ENCODE assay signal across 10 cellular contexts in genomic region chr6:47733879-47734558, GRCh38. TPM values are rescaled to one million over a fixed set of nuclear protein-coding genes. Genes with fewer than 3 reads are reported as not detected.
DNase-seq lines count a peak whose midpoint lies in the region; ATAC-seq, FAIRE-seq and TF ChIP-seq lines count a peak whose summit lies in the region.
"Had no signal": no experiment of that assay in that cellular context is flagged by ENCODE, and none has a peak within 500 bp of the region (broad histone marks: within the 10 kb centered on the region; RNA-seq: fewer than 3 reads in every experiment).

No MANE protein-coding gene starts in this region.

- no peak for DNase-seq in D721Med (ENCODE audit: insufficient read length, low spot score)
- DNase-seq in HPDE6-E6E7 (ENCODE audit: extremely low spot score), result peak; percentile 17
- DNase-seq in WTC11 (ENCODE audit: low spot score), result no peak
- peak; percentile 20 for DNase-seq in mucosa of gallbladder (ENCODE audit: low spot score)
- DNase-seq in epidermal melanocyte (ENCODE audit: insufficient read length, low spot score), result no peak
- no peak for DNase-seq in H54 (ENCODE audit: insufficient read length, low spot score)
- DNase-seq in head of caudate nucleus, result no peak

- H3K4me3 Mint-ChIP-seq in WTC11, result no peak overlapping the region

- peak overlapping the region; percentile 48; the same call in 1 of the 2 replicates for H3K27ac Mint-ChIP-seq in WTC11

- no peak for TF ChIP-seq POLR2A in H54 (IDR thresholded peaks at IDR 0.05; ENCODE audit: low read depth, low read length)

- TF ChIP-seq CTCF in D721Med (IDR thresholded peaks at IDR 0.05; ENCODE audit: insufficient read depth, missing control alignments) (peak; percentile 44), WTC11 (IDR thresholded peaks at IDR 0.05) (no peak)

- CTCF ChIA-PET in WTC11 (lab: Charles Lee), result interaction anchor here (0.7 to 2.3 kb wide), 13 partner anchors 9 to 320 kb away, joined by 3 to 31 read pairs (median 5); no protein-coding TSS in a partner anchor

- H3K4me1 Mint-ChIP-seq in WTC11, result peaks cover 45% of the 10 kb centered on the region

- peak; percentile 69 for ATAC-seq in GM19043 (IDR thresholded peaks at IDR 0.05; ENCODE audit: low read depth, unreplicated experiment)
- ATAC-seq in WTC11, result peak; percentile 56

- FAIRE-seq in D721Med (lab: Jason Lieb, UNC) (no peak), H54 (lab: Jason Lieb, UNC) (no peak)

- H3K36me3 Mint-ChIP-seq in WTC11, result no peaks in the 10 kb centered on the region

- intact Hi-C loops in head of caudate nucleus (cut with DNase I), result no loop called here

- POLR2A ChIA-PET in WTC11 (lab: Charles Lee), result no interaction called here

- no peaks in the 10 kb centered on the region for H3K9me3 Mint-ChIP-seq in WTC11

- no peaks in the 10 kb centered on the region for H3K27me3 Mint-ChIP-seq in WTC11 (ENCODE audit: low read depth)

TF ChIP-seq in WTC11, 78 proteins besides CTCF, POLR2A, EP300 and RAD21:
- TF ChIP-seq FOXJ3 (CRISPR knock-in tag; IDR thresholded peaks at IDR 0.05; ENCODE audit: borderline replicate concordance), result no peak
- no peak for TF ChIP-seq ZNF317 (CRISPR knock-in tag; IDR thresholded peaks at IDR 0.05; ENCODE audit: borderline replicate concordance, low read depth)
- TF ChIP-seq SMAD4 (CRISPR knock-in tag; IDR thresholded peaks at IDR 0.05), result no peak
- TF ChIP-seq NR1H2 (CRISPR knock-in tag; IDR thresholded peaks at IDR 0.05), result no peak
- no peak for TF ChIP-seq GRHL2 (CRISPR knock-in tag; IDR thresholded peaks at IDR 0.05; ENCODE audit: insufficient replicate concordance, severe bottlenecking)
- no peak for TF ChIP-seq ATF6 (CRISPR knock-in tag; IDR thresholded peaks at IDR 0.05)
- TF ChIP-seq ZNF281 (CRISPR knock-in tag; IDR thresholded peaks at IDR 0.05), result no peak
- no peak for TF ChIP-seq ESRRA (CRISPR knock-in tag; IDR thresholded peaks at IDR 0.05; ENCODE audit: borderline replicate concordance)
- TF ChIP-seq HMGA2 (CRISPR knock-in tag; IDR thresholded peaks at IDR 0.05), result no peak
- TF ChIP-seq CBFB (CRISPR knock-in tag; IDR thresholded peaks at IDR 0.05; ENCODE audit: low read depth), result no peak
- no peak for TF ChIP-seq ZNF512 (CRISPR knock-in tag; IDR thresholded peaks at IDR 0.05; ENCODE audit: borderline replicate concordance)
- TF ChIP-seq SOX15 (CRISPR knock-in tag; IDR thresholded peaks at IDR 0.05), result no peak
- TF ChIP-seq GABPB1 (CRISPR knock-in tag; IDR thresholded peaks at IDR 0.05), result no peak
- no peak for TF ChIP-seq ZBTB21 (CRISPR knock-in tag; IDR thresholded peaks at IDR 0.05; ENCODE audit: borderline replicate concordance)
- no peak for TF ChIP-seq CREB1 (CRISPR knock-in tag; IDR thresholded peaks at IDR 0.05)
- TF ChIP-seq IRF1 (CRISPR knock-in tag; IDR thresholded peaks at IDR 0.05), result no peak

RNA-seq across cellular contexts. Expression of gene ADGRF4, which starts 35.6 kb away (rescaled TPM):
- total RNA-seq in WTC11 (2021), result not detected in 3 replicates
- total RNA-seq in mucosa of gallbladder, result 0.52 TPM

RNA-seq across cellular contexts. Expression of gene OPN5, which starts 47.8 kb away (rescaled TPM):
- total RNA-seq in WTC11 (2021), result not detected in 3 replicates
- total RNA-seq in mucosa of gallbladder, result not detected
- total RNA-seq: glomerular endothelial cell, subcutaneous adipose tissue had no signal

Comparison
In these comparisons a context has a peak if more than half of its experiments do, and no peak if none do; other contexts are left out.
1. DNase-seq: peak in HPDE6-E6E7 (single experiment) and mucosa of gallbladder (single experiment); none in D721Med (single experiment), WTC11 (single experiment), epidermal melanocyte (single experiment), H54 (single experiment) and head of caudate nucleus (0 of 42).